Comparison of ENCODE assay signal across 20 cellular contexts in genomic region chr1:160558679-160559078, GRCh38. TPM values are rescaled to one million over a fixed set of nuclear protein-coding genes. Genes with fewer than 3 reads are reported as not detected.
A peak's percentile ranks its signal among the peaks of the same experiment; 100 is the strongest.
DNase-seq lines count a peak whose midpoint lies in the region; ATAC-seq, FAIRE-seq and TF ChIP-seq lines count a peak whose summit lies in the region.
"Had no signal": no experiment of that assay in that cellular context is flagged by ENCODE, and none has a peak within 500 bp of the region (broad histone marks: within the 10 kb centered on the region; RNA-seq: fewer than 3 reads in every experiment).

No MANE protein-coding gene starts in this region.

- H3K9me3 ChIP-seq in K562 (replicated peaks; ENCODE audit: control insufficient read depth, insufficient read depth, low read depth, low read length), result no peaks in the 10 kb centered on the region
- H3K9me3 ChIP-seq in osteoblast (ENCODE audit: low read depth, low read length), result no peaks in the 10 kb centered on the region
- H3K9me3 ChIP-seq: uterus had no signal

- H3K4me3 ChIP-seq in K562, result no peak overlapping the region
- H3K4me3 ChIP-seq in osteoblast (ENCODE audit: insufficient read depth, low read length), result no peak overlapping the region
- H3K4me3 ChIP-seq: lung, psoas muscle, uterus had no signal

- peak overlapping the region; percentile 23; the same call in 1 of the 2 replicates for H3K4me2 ChIP-seq in K562 (ENCODE audit: insufficient read depth, low read length)
- H3K4me2 ChIP-seq in osteoblast (ENCODE audit: insufficient read depth, low read length), result no peak overlapping the region

- TF ChIP-seq CTCF in K562 (IDR thresholded peaks at IDR 0.05 in 2 of 3, conservative IDR thresholded peaks at IDR 0.05 in 1 of 3; ENCODE audit: insufficient read depth in 2 of 3, low read depth in 1 of 3, low read length in 3 of 3) (no peak), osteoblast (IDR thresholded peaks at IDR 0.05; ENCODE audit: extremely low read depth, low read depth, low read length) (no peak), mesothelial cell of epicardium (IDR thresholded peaks at IDR 0.05; ENCODE audit: unreplicated experiment) (no peak)

- CTCF ChIA-PET in T-cell (lab: Charles Lee) (interaction anchor here (0.6 to 2.2 kb wide), 6 partner anchors 8 to 432 kb away, joined by 3 to 5 read pairs (median 3); no protein-coding TSS in a partner anchor), K562 (lab: Yijun Ruan, JAX; ENCODE audit: low intra/inter-chr PET ratio) (no interaction called here)

- H3K4me1 ChIP-seq in K562 (replicated peaks in 1 of 2; ENCODE audit: control insufficient read depth in 2 of 2, insufficient read depth in 2 of 2, low read length in 2 of 2), result peaks cover 8 to 15% of the 10 kb centered on the region in 2 experiments
- no peaks in the 10 kb centered on the region for H3K4me1 ChIP-seq in osteoblast (ENCODE audit: insufficient read depth, low read length)
- H3K4me1 ChIP-seq: psoas muscle, uterus had no signal

- no peaks in the 10 kb centered on the region for H3K27me3 ChIP-seq in K562 (ENCODE audit: control insufficient read depth in 2 of 2, insufficient read depth in 2 of 2, low read length in 2 of 2)
- no peaks in the 10 kb centered on the region for H3K27me3 ChIP-seq in osteoblast (ENCODE audit: insufficient read depth, low read length)
- H3K27me3 ChIP-seq: uterus had no signal

- in situ Hi-C loops in K562 (cut with MboI), result no loop called here

- H3K9me1 ChIP-seq in K562 (ENCODE audit: control insufficient read depth, insufficient read depth, low read length), result no peaks in the 10 kb centered on the region

- no peaks in the 10 kb centered on the region for H3K79me2 ChIP-seq in K562 (ENCODE audit: control insufficient read depth, insufficient read depth, low read length)
- no peaks in the 10 kb centered on the region for H3K79me2 ChIP-seq in osteoblast (ENCODE audit: insufficient read depth, low read length)

- H3K9me3 Mint-ChIP-seq in activated naive CD4-positive, alpha-beta T cell treated with anti-CD3 and anti-CD28 coated beads, Interleukin-2, amount 50 U/mL, for 24 hours, result no peaks in the 10 kb centered on the region
- H3K9me3 Mint-ChIP-seq in T-cell, result peaks cover 0 to 9% (median 8%) of the 10 kb centered on the region in 3 donors
- H3K9me3 Mint-ChIP-seq in mesothelial cell of epicardium, result peaks cover 39% of the 10 kb centered on the region

- TF ChIP-seq EP300 in K562 (IDR thresholded peaks at IDR 0.05; ENCODE audit: low read length), result no peak

- FAIRE-seq in K562 (lab: Jason Lieb, UNC), result no peak

- no peak for DNase-seq in activated naive CD4-positive, alpha-beta T cell (lab: John Stamatoyannopoulos, UW)
- DNase-seq in T-cell (no peak), K562 (ENCODE audit: extremely low read depth in 1 of 4, low spot score in 3 of 4) (no peak), NAMALWA (ENCODE audit: low spot score) (no peak), osteoblast (ENCODE audit: insufficient read length, low spot score, missing footprints) (no peak), mesothelial cell of epicardium (ENCODE audit: low spot score in 2 of 2, unreplicated experiment in 2 of 2) (no peak)
- DNase-seq: activated gamma-delta T cell treated with Interleukin-2 at 50 U/mL for 16 hours, cortex of kidney, NCI-H187, psoas muscle, SHP77, uterus had no signal

- no peaks in the 10 kb centered on the region for H3K27me3 Mint-ChIP-seq in activated naive CD4-positive, alpha-beta T cell treated with anti-CD3 and anti-CD28 coated beads, Interleukin-2, amount 50 U/mL, for 24 hours
- H3K27me3 Mint-ChIP-seq in T-cell (no peaks in the 10 kb centered on the region), mesothelial cell of epicardium (ENCODE audit: low read depth) (peaks cover 31% of the 10 kb centered on the region)

- H3K27ac Mint-ChIP-seq in activated naive CD4-positive, alpha-beta T cell treated with anti-CD3 and anti-CD28 coated beads, Interleukin-2, amount 50 U/mL, for 24 hours, result peak overlapping the region; percentile 69
- H3K27ac Mint-ChIP-seq in T-cell (peak overlapping the region; percentile 96 to 99), mesothelial cell of epicardium (no peak overlapping the region)
- H3K27ac Mint-ChIP-seq: nephron had no signal

- peaks cover 53% of the 10 kb centered on the region for H3K4me1 Mint-ChIP-seq in activated naive CD4-positive, alpha-beta T cell treated with anti-CD3 and anti-CD28 coated beads, Interleukin-2, amount 50 U/mL, for 24 hours
- H3K4me1 Mint-ChIP-seq in T-cell (peaks cover 52 to 78% (median 75%) of the 10 kb centered on the region in 3 donors), mesothelial cell of epicardium (no peaks in the 10 kb centered on the region)
- H3K4me1 Mint-ChIP-seq: nephron had no signal

- H4K20me1 ChIP-seq in K562 (replicated peaks; ENCODE audit: control insufficient read depth, insufficient read depth, low read length) (no peaks in the 10 kb centered on the region), osteoblast (ENCODE audit: insufficient read depth, low read length) (no peaks in the 10 kb centered on the region)

- peak overlapping the region; percentile 9; the same call in 1 of the 3 replicates for H3K27ac ChIP-seq in K562 (ENCODE audit: extremely low read depth, low read depth, low read length)
- no peak overlapping the region for H3K27ac ChIP-seq in osteoblast (ENCODE audit: low read depth, low read length)
- H3K27ac ChIP-seq: psoas muscle, uterus had no signal

- 0% methylated on average over 2 of the region's 2 CpGs for WGBS in K562 (ENCODE audit: insufficient coverage, low coverage, missing lambda C conversion rate)

- POLR2A ChIA-PET in T-cell (lab: Charles Lee), result interaction anchor here in 1 of 2 donors (1.4 kb wide), 1 partner anchor 19 kb away, joined by 3 read pairs; no protein-coding TSS in a partner anchor
- POLR2A ChIA-PET in K562 (lab: Yijun Ruan, JAX), result interaction anchor here (1.0 to 2.6 kb wide), 4 partner anchors 8 to 18 kb away, joined by 4 to 12 read pairs (median 6); no protein-coding TSS in a partner anchor

- TF ChIP-seq RAD21 in K562 (CRISPR knock-in tag; conservative IDR thresholded peaks at IDR 0.05 in 1 of 2, IDR thresholded peaks at IDR 0.05 in 1 of 2), result peak in 1 of 2 experiments; percentile 3; a peak in 1 of 4 replicates

- peak overlapping the region; percentile 70 for H3K4me3 Mint-ChIP-seq in activated naive CD4-positive, alpha-beta T cell treated with anti-CD3 and anti-CD28 coated beads, Interleukin-2, amount 50 U/mL, for 24 hours
- H3K4me3 Mint-ChIP-seq in T-cell, result peak overlapping the region; percentile 66 to 74 (median 74)
- no peak overlapping the region for H3K4me3 Mint-ChIP-seq in mesothelial cell of epicardium
- H3K4me3 Mint-ChIP-seq: nephron had no signal

- no peaks in the 10 kb centered on the region for H3K36me3 ChIP-seq in K562 (ENCODE audit: control insufficient read depth, insufficient read depth, low read length)
- H3K36me3 ChIP-seq in osteoblast (ENCODE audit: insufficient read depth, low read length), result no peaks in the 10 kb centered on the region
- H3K36me3 ChIP-seq: uterus had no signal

- TF ChIP-seq POLR2A in K562 (conservative IDR thresholded peaks at IDR 0.05), result no peak

- H3K9ac ChIP-seq in K562 (ENCODE audit: insufficient read depth in 1 of 2, low read depth in 2 of 2, low read length in 2 of 2), result no peak overlapping the region

- H2AFZ ChIP-seq in K562 (ENCODE audit: low read depth, low read length) (peak overlapping the region; percentile 58), osteoblast (ENCODE audit: low read length) (no peak overlapping the region)

- no TSS peak for BruUV-seq in K562 (replicated peaks; lab: Mats Ljungman, UMichigan)

- peaks cover 31% of the 10 kb centered on the region for H3K36me3 Mint-ChIP-seq in activated naive CD4-positive, alpha-beta T cell treated with anti-CD3 and anti-CD28 coated beads, Interleukin-2, amount 50 U/mL, for 24 hours
- H3K36me3 Mint-ChIP-seq in T-cell (peaks cover 44% of the 10 kb centered on the region), mesothelial cell of epicardium (no peaks in the 10 kb centered on the region)

- ATAC-seq in T-cell (replicated peaks in 1 of 4) (no peak), K562 (no peak; the same call in 2 of the 3 replicates), GM19452 (IDR thresholded peaks at IDR 0.05; ENCODE audit: unreplicated experiment) (no peak)
- ATAC-seq: HCT116, psoas muscle had no signal

- intact Hi-C loops in K562 (cut with micrococcal nuclease), result no loop called here

RNA-seq across cellular contexts. Expression of gene CD84, which starts 20.6 kb away (rescaled TPM):
- total RNA-seq in T-cell, result 10 to 100 TPM; 47.5 to 97.4 (median 51.8) TPM
- 3.9 and 4.7 TPM in 2 replicates for total RNA-seq in K562 (2011; cell fraction: chromatin; rRNA removed; ENCODE audit: low replicate concordance)
- 1.5 and 2.4 TPM in 2 replicates for total RNA-seq in K562 (2011; cell fraction: nucleolus; rRNA removed)
- 2.9 and 3.3 TPM in 2 replicates for total RNA-seq in K562 (2011; cell fraction: nucleoplasm; rRNA removed)
- 0.82 and 1.4 TPM in 2 replicates for total RNA-seq in K562 (2014; rRNA removed)
- total RNA-seq in K562 (2014; rRNA removed; fragmentation: Illumina TruSeq; extraction: Trizol), result 2.2 and 2.5 TPM in 2 replicates
- 6.8 TPM in 2 replicates for total RNA-seq in K562 (2015; rRNA removed; fragmentation: Illumina TruSeq; extraction: Trizol)
- 1.9 and 2.5 TPM in 2 replicates for total RNA-seq in K562 (2021)
- 2.0 and 7.3 TPM in 2 replicates for polyA plus RNA-seq in K562 (2011; rRNA removed)
- 0.37 and 4.0 TPM in 2 replicates for polyA plus RNA-seq in K562 (2011; cell fraction: cytosol; rRNA removed)
- polyA plus RNA-seq in K562 (2011; cell fraction: nucleus; rRNA removed), result 2.0 and 6.2 TPM in 2 replicates
- 3.1 and 5.8 TPM in 2 replicates for polyA plus RNA-seq in K562 (2012)
- polyA plus RNA-seq in K562 (2014; fragmentation: Illumina TruSeq; extraction: Trizol), result 3.1 and 3.5 TPM in 2 replicates
- polyA plus RNA-seq in K562 (2014; fragmentation: Nextera tagmentation; extraction: Ambion mirVana), result 1 to 10 TPM; 1.0 to 1.5 TPM
- 1.6 and 1.8 TPM in 2 replicates for polyA plus RNA-seq in K562 (2014; rRNA removed)
- 3.3 and 12.3 TPM in 2 replicates for polyA minus RNA-seq in K562 (2011; rRNA and poly(A)+ RNA removed)
- polyA minus RNA-seq in K562 (2011; cell fraction: cytosol; rRNA and poly(A)+ RNA removed), result 0.48 and 1.8 TPM in 2 replicates
- 0.94 and 7.8 TPM in 2 replicates for polyA minus RNA-seq in K562 (2011; cell fraction: nucleus; rRNA and poly(A)+ RNA removed)
- total RNA-seq in osteoblast, result 0.29 and 0.36 TPM in 2 replicates
- total RNA-seq in mesothelial cell of epicardium, result not detected in 3 replicates
- total RNA-seq: HT1080, M059J, NCI-H460 had no signal

RNA-seq across cellular contexts. Expression of gene SLAMF6, which starts 35.6 kb away (rescaled TPM):
- total RNA-seq in T-cell (10 to 100 TPM; 39.9 to 53.0 (median 47.3) TPM), K562 (2014; rRNA removed) (0.94 and 1.1 TPM in 2 replicates), K562 (2014; rRNA removed; fragmentation: Illumina TruSeq; extraction: Trizol) (1.8 and 2.0 TPM in 2 replicates), K562 (2015; rRNA removed; fragmentation: Illumina TruSeq; extraction: Trizol) (3.9 and 4.8 TPM in 2 replicates), K562 (2021) (0.87 and 1.0 TPM in 2 replicates), osteoblast (not detected in 2 replicates), mesothelial cell of epicardium (not detected in 3 replicates)
- total RNA-seq in K562 (2011; cell fraction: chromatin; rRNA removed; ENCODE audit: low replicate concordance), result 0.33 and 0.60 TPM in 2 replicates
- 0.66 and 0.67 TPM in 2 replicates for total RNA-seq in K562 (2011; cell fraction: nucleolus; rRNA removed)
- 1.1 and 1.5 TPM in 2 replicates for total RNA-seq in K562 (2011; cell fraction: nucleoplasm; rRNA removed)
- polyA plus RNA-seq in K562 (2011; rRNA removed) (0.70 and 0.77 TPM in 2 replicates), K562 (2014; fragmentation: Illumina TruSeq; extraction: Trizol) (2.0 and 2.9 TPM in 2 replicates), K562 (2014; fragmentation: Nextera tagmentation; extraction: Ambion mirVana) (1 to 10 TPM in 1 of 2 experiments, under 1 TPM in 1; 0.56 to 1.7 TPM), K562 (2014; rRNA removed) (0.90 and 1.6 TPM in 2 replicates)
- polyA plus RNA-seq in K562 (2011; cell fraction: cytosol; rRNA removed), result 0.43 and 0.80 TPM in 2 replicates
- 0.27 and 0.38 TPM in 2 replicates for polyA plus RNA-seq in K562 (2011; cell fraction: nucleus; rRNA removed)
- 3.0 and 10.1 TPM in 2 replicates for polyA plus RNA-seq in K562 (2012)
- polyA minus RNA-seq in K562 (2011; rRNA and poly(A)+ RNA removed), result 0.84 and 1.5 TPM in 2 replicates
- 0.73 TPM in 1 of 2 replicates, not detected in the other for polyA minus RNA-seq in K562 (2011; cell fraction: cytosol; rRNA and poly(A)+ RNA removed)
- polyA minus RNA-seq in K562 (2011; cell fraction: nucleus; rRNA and poly(A)+ RNA removed), result 0.22 and 0.27 TPM in 2 replicates
- total RNA-seq: HT1080, M059J, NCI-H460 had no signal

Comparison
In these comparisons a context has a peak if more than half of its experiments do, and no peak if none do; other contexts are left out.
1. RNA of gene CD84, which starts 20.6 kb away (total RNA-seq): 47.5 to 97.4 TPM in T-cell; 0.82 to 6.8 TPM in K562, 0.29 to 0.36 TPM in osteoblast and not detected in mesothelial cell of epicardium; every median in the first group is over 4 times any median in the second.
2. RNA of gene SLAMF6, which starts 35.6 kb away (total RNA-seq): 39.9 to 53.0 TPM in T-cell; 0.33 to 4.8 TPM in K562, not detected in osteoblast and not detected in mesothelial cell of epicardium; every median in the first group is over 4 times any median in the second.